ENCODE assay signal across 20 cellular contexts in the genomic region with DNA sequence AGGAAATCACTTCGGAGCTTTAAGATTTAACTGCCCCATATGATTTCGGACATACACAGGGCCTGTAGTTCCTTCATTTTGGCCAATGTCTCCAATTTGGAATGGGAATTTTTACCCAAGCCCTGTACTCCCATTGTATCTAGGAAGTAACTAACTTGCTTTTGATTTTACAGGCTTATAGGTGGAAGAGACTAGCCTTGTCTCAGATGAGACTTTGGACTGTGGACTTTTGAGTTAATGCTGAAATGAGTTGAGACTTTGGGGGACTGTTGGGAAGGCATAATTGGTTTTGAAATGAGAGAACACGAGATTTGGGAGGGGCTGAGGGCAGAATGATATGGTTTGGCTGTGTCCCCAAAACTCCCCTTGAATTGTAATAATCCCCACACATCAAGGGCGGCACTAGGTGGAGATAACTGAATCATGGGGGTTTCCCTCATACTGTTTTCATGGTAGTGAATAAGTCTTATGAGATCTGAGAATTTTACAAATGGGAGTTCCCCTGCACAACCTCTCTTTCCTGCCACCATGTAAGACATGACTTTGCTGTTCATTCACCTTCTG.
DNase-seq lines count a peak whose midpoint lies in the region; ATAC-seq and TF ChIP-seq lines count a peak whose summit lies in the region.
"Had no signal": no experiment of that assay in that cellular context is flagged by ENCODE, and none has a peak within 500 bp of the region (broad histone marks: within the 10 kb centered on the region; RNA-seq: fewer than 3 reads in every experiment).

No MANE protein-coding gene starts in this region.

- CTCF ChIA-PET in CD8-positive, alpha-beta T cell (lab: Charles Lee), result no interaction called here

- no peaks in the 10 kb centered on the region for H3K4me1 Mint-ChIP-seq in activated T-cell treated with anti-CD3 and anti-CD28 coated beads, Interleukin-2, amount 50 U/mL, for 72 hours (ENCODE audit: low read depth)
- peaks cover 1% of the 10 kb centered on the region for H3K4me1 Mint-ChIP-seq in endodermal cell
- no peaks in the 10 kb centered on the region for H3K4me1 Mint-ChIP-seq in CD8-positive, alpha-beta T cell (ENCODE audit: low read depth)
- H3K4me1 Mint-ChIP-seq: CD14-positive monocyte had no signal

- peaks cover 6 to 13% of the 10 kb centered on the region in 2 donors for H3K36me3 Mint-ChIP-seq in activated T-cell treated with anti-CD3 and anti-CD28 coated beads, Interleukin-2, amount 50 U/mL, for 72 hours (ENCODE audit: insufficient read depth in 2 of 2)
- H3K36me3 Mint-ChIP-seq in endodermal cell (ENCODE audit: low read depth), result peaks cover 8% of the 10 kb centered on the region
- no peaks in the 10 kb centered on the region for H3K36me3 Mint-ChIP-seq in CD8-positive, alpha-beta T cell
- H3K36me3 Mint-ChIP-seq: CD14-positive monocyte had no signal

- DNase-seq in activated T-cell treated with anti-CD3 and anti-CD28 coated beads, Interleukin-2, amount 50 U/mL, for 72 hours, result peak; percentile 3 to 6
- DNase-seq in activated T-cell treated with anti-CD3 and anti-CD28 coated beads, Interleukin-2, amount 50 U/mL, for 48 hours, result no peak
- peak; percentile 47 for DNase-seq in GM12864 (ENCODE audit: low read depth)
- DNase-seq in endodermal cell, result no peak
- DNase-seq in EL, result no peak
- DNase-seq in CD8-positive, alpha-beta T cell, result no peak
- DNase-seq: COR-L47; DMS153; GM23248; KBM-7; NCI-H1436; NCI-H2029 treated with DMSO at 0.1 percent for 48 hours; NCI-H2171 treated with DMSO at 0.1 percent for 48 hours; NCI-H446 treated with DMSO at 0.1 percent for 48 hours; NK-92 treated with Interleukin-12 subunit alpha and Interleukin-12 subunit beta, amount 100 ng/mL, for 24 hours; OCI-M1 had no signal

- H3K4me3 Mint-ChIP-seq in activated T-cell treated with anti-CD3 and anti-CD28 coated beads, Interleukin-2, amount 50 U/mL, for 72 hours, result no peak overlapping the region
- no peak overlapping the region for H3K4me3 Mint-ChIP-seq in endodermal cell
- H3K4me3 Mint-ChIP-seq in CD8-positive, alpha-beta T cell, result no peak overlapping the region
- H3K4me3 Mint-ChIP-seq: CD14-positive monocyte had no signal

- H3K4me1 ChIP-seq in endodermal cell (ENCODE audit: control insufficient read depth, insufficient read depth, low read length), result no peaks in the 10 kb centered on the region
- no peaks in the 10 kb centered on the region for H3K4me1 ChIP-seq in CD8-positive, alpha-beta T cell (ENCODE audit: insufficient read depth, low read length)

- H3K27me3 ChIP-seq in endodermal cell (ENCODE audit: control insufficient read depth, insufficient read depth, low read length, poor library complexity, severe bottlenecking), result no peaks in the 10 kb centered on the region
- no peaks in the 10 kb centered on the region for H3K27me3 ChIP-seq in CD8-positive, alpha-beta T cell (ENCODE audit: insufficient read depth, low read length)

- H3K9me3 Mint-ChIP-seq in activated T-cell treated with anti-CD3 and anti-CD28 coated beads, Interleukin-2, amount 50 U/mL, for 72 hours, result peaks cover 7 to 20% of the 10 kb centered on the region in 2 donors
- H3K9me3 Mint-ChIP-seq in endodermal cell, result peaks cover 55% of the 10 kb centered on the region
- H3K9me3 Mint-ChIP-seq in CD8-positive, alpha-beta T cell, result peaks cover 19% of the 10 kb centered on the region

- H3K9me3 ChIP-seq in endodermal cell (ENCODE audit: control insufficient read depth, low read length), result peaks cover 51% of the 10 kb centered on the region
- no peaks in the 10 kb centered on the region for H3K9me3 ChIP-seq in CD8-positive, alpha-beta T cell (ENCODE audit: low read length)

- no peak overlapping the region for H3K9ac ChIP-seq in endodermal cell (ENCODE audit: extremely low read depth, low read length, poor library complexity, severe bottlenecking)
- H3K9ac ChIP-seq: GM23248 had no signal

- no peaks in the 10 kb centered on the region for H3K27me3 Mint-ChIP-seq in activated T-cell treated with anti-CD3 and anti-CD28 coated beads, Interleukin-2, amount 50 U/mL, for 72 hours (ENCODE audit: low read depth)
- H3K27me3 Mint-ChIP-seq in endodermal cell (ENCODE audit: insufficient read depth), result peaks cover 2% of the 10 kb centered on the region
- H3K27me3 Mint-ChIP-seq in CD8-positive, alpha-beta T cell (ENCODE audit: low read depth), result no peaks in the 10 kb centered on the region

- intact Hi-C loops in CD8-positive, alpha-beta T cell (cut with DNase I, micrococcal nuclease), result no loop called here

- TF ChIP-seq CTCF in GM12864 (IDR thresholded peaks at IDR 0.05; ENCODE audit: low read depth, low read length, missing control alignments), result no peak
- TF ChIP-seq CTCF in endodermal cell (conservative IDR thresholded peaks at IDR 0.05), result no peak
- no peak for TF ChIP-seq CTCF in CD8-positive, alpha-beta T cell (IDR thresholded peaks at IDR 0.05)

- POLR2A ChIA-PET in CD8-positive, alpha-beta T cell (lab: Charles Lee), result no interaction called here

- H3K36me3 ChIP-seq in endodermal cell (ENCODE audit: control insufficient read depth, insufficient read depth, low read length), result no peaks in the 10 kb centered on the region
- no peaks in the 10 kb centered on the region for H3K36me3 ChIP-seq in CD8-positive, alpha-beta T cell (ENCODE audit: insufficient read depth, low read length)

- H3K27ac ChIP-seq in endodermal cell (ENCODE audit: low read depth, low read length), result no peak overlapping the region
- H3K27ac ChIP-seq in CD8-positive, alpha-beta T cell (ENCODE audit: low read depth, low read length), result no peak overlapping the region
- H3K27ac ChIP-seq: GM23248 had no signal

- no peak overlapping the region for H3K4me3 ChIP-seq in GM12864 (ENCODE audit: low read depth, low read length)
- H3K4me3 ChIP-seq in endodermal cell (ENCODE audit: low read length), result peak overlapping the region; percentile 1
- no peak overlapping the region for H3K4me3 ChIP-seq in CD8-positive, alpha-beta T cell (ENCODE audit: low read depth, low read length)
- H3K4me3 ChIP-seq: GM23248 had no signal

- H3K27ac Mint-ChIP-seq in activated T-cell treated with anti-CD3 and anti-CD28 coated beads, Interleukin-2, amount 50 U/mL, for 72 hours, result no peak overlapping the region
- no peak overlapping the region for H3K27ac Mint-ChIP-seq in endodermal cell
- H3K27ac Mint-ChIP-seq in CD8-positive, alpha-beta T cell, result no peak overlapping the region
- H3K27ac Mint-ChIP-seq: CD14-positive monocyte had no signal

- WGBS in endodermal cell (ENCODE audit: insufficient coverage in 1 of 2, insufficient read length in 1 of 2), 2 experiments, result 92 to 96% methylated on average over 3 to 4 of the region's 4 CpGs

- peak; percentile 61 to 81 for ATAC-seq in activated T-cell treated with anti-CD3 and anti-CD28 coated beads, Interleukin-2, amount 50 U/mL, for 72 hours (replicated peaks in 1 of 2)
- ATAC-seq in HG02870 (IDR thresholded peaks at IDR 0.05; ENCODE audit: unreplicated experiment), result peak; percentile 54
- ATAC-seq in GM18870 (IDR thresholded peaks at IDR 0.05; ENCODE audit: unreplicated experiment), result no peak
- ATAC-seq in CD8-positive, alpha-beta T cell, result no peak
- ATAC-seq: HCT116 had no signal

Comparison
In these comparisons a context has a peak if more than half of its experiments do, and no peak if none do; other contexts are left out.
1. DNase-seq: peak in activated T-cell treated with anti-CD3 and anti-CD28 coated beads, Interleukin-2, amount 50 U/mL, for 72 hours (2 of 2) and GM12864 (single experiment); none in activated T-cell treated with anti-CD3 and anti-CD28 coated beads, Interleukin-2, amount 50 U/mL, for 48 hours (0 of 2), endodermal cell (single experiment), EL (single experiment) and CD8-positive, alpha-beta T cell (0 of 7).
2. ATAC-seq: peak in activated T-cell treated with anti-CD3 and anti-CD28 coated beads, Interleukin-2, amount 50 U/mL, for 72 hours (2 of 2) and HG02870 (single experiment); none in GM18870 (single experiment) and CD8-positive, alpha-beta T cell (single experiment).